1 cellular context compared by ENCODE assay signal in the genomic region with DNA sequence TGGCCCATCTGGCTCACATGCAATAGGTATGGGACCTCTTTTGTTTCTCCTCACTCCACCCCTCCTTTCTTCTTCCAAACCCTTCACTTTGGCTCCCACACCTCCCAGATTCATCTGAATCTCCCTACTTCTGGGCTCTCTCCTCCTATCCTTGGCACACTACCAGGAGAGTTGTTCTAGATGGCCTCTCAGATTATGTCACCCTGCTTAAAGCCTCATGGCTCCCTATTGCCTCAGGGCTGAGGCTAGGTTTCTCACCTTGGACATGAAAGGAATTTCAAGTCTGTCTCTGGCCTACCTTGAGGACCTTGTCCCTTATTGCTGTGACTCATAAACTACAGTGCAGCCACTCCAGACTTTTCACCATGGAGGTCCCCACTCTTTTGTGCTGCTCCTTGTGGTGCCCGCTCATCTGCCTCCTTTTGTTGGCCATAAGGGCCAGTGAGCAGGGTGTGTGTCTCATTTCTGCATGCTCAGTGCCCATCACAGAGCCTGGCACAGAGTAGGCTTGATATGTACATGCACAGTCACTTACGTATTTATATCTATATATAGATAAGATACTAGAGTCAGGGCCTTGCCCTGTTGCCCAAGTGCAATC.
TF ChIP-seq lines count a peak whose summit lies in the region.

No MANE protein-coding gene starts in this region.

TF ChIP-seq in IMR-90, 13 proteins besides CTCF, POLR2A, EP300 and RAD21:
- TF ChIP-seq RFX5 (IDR thresholded peaks at IDR 0.05; ENCODE audit: low read depth, low read length): no peak
- 0 out of 2 replicates have a peak, but pooled peaks have one; percentile 44 for TF ChIP-seq CEBPB (IDR thresholded peaks at IDR 0.05; ENCODE audit: low read depth, low read length)
